22 cellular contexts compared by ENCODE assay signal in genomic region chr5:169272731-169273401, GRCh38. TPM values are rescaled to one million over a fixed set of nuclear protein-coding genes. Genes with fewer than 3 reads are reported as not detected.
DNase-seq lines count a peak whose midpoint lies in the region; ATAC-seq and TF ChIP-seq lines count a peak whose summit lies in the region.
"Had no signal": no experiment of that assay in that cellular context is flagged by ENCODE, and none has a peak within 500 bp of the region (broad histone marks: within the 10 kb centered on the region; RNA-seq: fewer than 3 reads in every experiment).

No MANE protein-coding gene starts in this region.

- peaks cover 4% of the 10 kb centered on the region for H3K4me1 Mint-ChIP-seq in osteocyte (ENCODE audit: unreplicated experiment)
- H3K4me1 Mint-ChIP-seq in activated CD4-positive, alpha-beta memory T cell treated with anti-CD3 and anti-CD28 coated beads for 36 hours (ENCODE audit: low read depth): no peaks in the 10 kb centered on the region

- no peak overlapping the region for H3K4me3 Mint-ChIP-seq in osteocyte (ENCODE audit: unreplicated experiment)
- H3K4me3 Mint-ChIP-seq in activated CD4-positive, alpha-beta memory T cell treated with anti-CD3 and anti-CD28 coated beads for 36 hours: no peak overlapping the region
- H3K4me3 Mint-ChIP-seq: WTC11 had no signal

- CTCF ChIA-PET in activated CD4-positive, alpha-beta memory T cell treated with anti-CD3 and anti-CD28 coated beads for 36 hours (lab: Charles Lee): interaction anchor here (0.5 kb wide), 1 partner anchor 1003 kb away, joined by 3 read pairs; no protein-coding TSS in a partner anchor

- no peak for ATAC-seq in GM21360 (IDR thresholded peaks at IDR 0.05; ENCODE audit: unreplicated experiment)
- ATAC-seq: foreskin keratinocyte, right cardiac atrium, SK-N-SH treated with all-trans-retinoic acid at 6 μM for 48 hours, WTC11 had no signal

- no peak for TF ChIP-seq CTCF in osteocyte (IDR thresholded peaks at IDR 0.05)

- H3K9me3 Mint-ChIP-seq in osteocyte (ENCODE audit: unreplicated experiment): no peaks in the 10 kb centered on the region
- H3K9me3 Mint-ChIP-seq in activated CD4-positive, alpha-beta memory T cell treated with anti-CD3 and anti-CD28 coated beads for 36 hours: no peaks in the 10 kb centered on the region

- H3K27me3 Mint-ChIP-seq in osteocyte (ENCODE audit: unreplicated experiment): no peaks in the 10 kb centered on the region
- H3K27me3 Mint-ChIP-seq in activated CD4-positive, alpha-beta memory T cell treated with anti-CD3 and anti-CD28 coated beads for 36 hours: no peaks in the 10 kb centered on the region

- no peaks in the 10 kb centered on the region for H3K36me3 Mint-ChIP-seq in osteocyte (ENCODE audit: unreplicated experiment)
- no peaks in the 10 kb centered on the region for H3K36me3 Mint-ChIP-seq in activated CD4-positive, alpha-beta memory T cell treated with anti-CD3 and anti-CD28 coated beads for 36 hours

- intact Hi-C loops in activated CD4-positive, alpha-beta memory T cell treated with anti-CD3 and anti-CD28 coated beads for 36 hours (cut with micrococcal nuclease): no loop called here

- in situ Hi-C loops in ACHN (cut with HindIII; ENCODE audit: low pct_ligation_motif_present, low pct_unique_long_range_greater_than_20kb, low sequenced_read_pairs): no loop called here

- no peak overlapping the region for H3K27ac Mint-ChIP-seq in osteocyte (ENCODE audit: unreplicated experiment)
- H3K27ac Mint-ChIP-seq in activated CD4-positive, alpha-beta memory T cell treated with anti-CD3 and anti-CD28 coated beads for 36 hours: no peak overlapping the region
- H3K27ac Mint-ChIP-seq: WTC11 had no signal

- POLR2A ChIA-PET in activated CD4-positive, alpha-beta memory T cell treated with anti-CD3 and anti-CD28 coated beads for 36 hours (lab: Charles Lee): no interaction called here

- DNase-seq in ACHN (peak; percentile 55), HK-2 (ENCODE audit: unreplicated experiment) (peak; percentile 30), NCI-H510A (lab: John Stamatoyannopoulos, UW) (peak; percentile 20), kidney glomerular epithelial cell (lab: John Stamatoyannopoulos, UW) (peak; percentile 57), DMS153 treated with DMSO at 0.1 percent for 48 hours (lab: John Stamatoyannopoulos, UW; ENCODE audit: unreplicated experiment) (no peak), osteocyte (ENCODE audit: extremely low spot score, unreplicated experiment) (no peak)
- DNase-seq in activated CD4-positive, alpha-beta memory T cell treated with anti-CD3 and anti-CD28 coated beads for 36 hours: no peak
- DNase-seq: activated CD4-positive, alpha-beta T cell treated with anti-CD3 and anti-CD28 coated beads, Interleukin-2, amount 50 U/mL, for 48 hours; activated naive CD4-positive, alpha-beta T cell; DMS53; foreskin keratinocyte; H7; NCI-H1048; NCI-H2227 treated with DMSO at 0.1 percent for 48 hours; nucleus accumbens; right cardiac atrium; RPMI8226; uterus had no signal

RNA-seq across cellular contexts. Expression of gene SLIT3, which starts 28.1 kb away (rescaled TPM):
- 31.8 and 40.2 TPM in 2 replicates for total RNA-seq in osteocyte
- 1 to 10 TPM; 1.8 to 2.1 TPM for total RNA-seq in activated CD4-positive, alpha-beta memory T cell treated with anti-CD3 and anti-CD28 coated beads for 36 hours
- total RNA-seq: A673 had no signal

Comparison
In these comparisons a context has a peak if more than half of its experiments do, and no peak if none do; other contexts are left out.
1. DNase-seq: peak in ACHN (single experiment), HK-2 (single experiment), NCI-H510A (single experiment) and kidney glomerular epithelial cell (single experiment); none in DMS153 treated with DMSO at 0.1 percent for 48 hours (single experiment), osteocyte (single experiment) and activated CD4-positive, alpha-beta memory T cell treated with anti-CD3 and anti-CD28 coated beads for 36 hours (single experiment).
2. RNA of gene SLIT3, which starts 28.1 kb away (total RNA-seq): 31.8 to 40.2 TPM in osteocyte; 1.8 to 2.1 TPM in activated CD4-positive, alpha-beta memory T cell treated with anti-CD3 and anti-CD28 coated beads for 36 hours; every median in the first group is over 10 times any median in the second.